Comparison of ENCODE assay signal across 9 cellular contexts in the genomic region with DNA sequence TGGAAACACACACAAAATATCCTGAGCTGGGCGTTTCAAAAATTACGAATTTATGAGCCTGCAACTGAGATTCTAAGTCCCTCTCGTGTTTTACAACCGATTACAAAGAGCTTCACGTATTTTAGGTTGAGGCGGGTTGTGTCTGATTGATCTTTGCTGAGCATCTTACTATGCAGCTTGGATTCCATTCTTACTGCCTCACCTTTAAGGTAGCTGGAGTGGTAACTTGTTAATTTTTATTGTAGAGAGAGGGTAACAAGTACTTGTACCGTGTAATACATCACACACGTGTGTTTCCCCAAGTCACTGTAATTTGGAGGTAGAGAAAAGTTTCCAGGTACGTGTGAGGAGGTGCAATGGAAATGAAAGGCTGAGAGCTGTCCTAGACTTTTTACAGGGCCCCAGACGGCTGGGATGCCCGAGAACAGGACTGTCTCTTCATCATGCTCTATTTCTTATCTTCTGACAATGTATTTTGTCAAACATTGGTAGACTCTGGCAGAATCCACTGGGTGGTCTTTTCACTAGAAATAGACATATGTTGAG.
DNase-seq lines count a peak whose midpoint lies in the region; ATAC-seq and TF ChIP-seq lines count a peak whose summit lies in the region.
"Had no signal": no experiment of that assay in that cellular context is flagged by ENCODE, and none has a peak within 500 bp of the region (broad histone marks: within the 10 kb centered on the region; RNA-seq: fewer than 3 reads in every experiment).

No MANE protein-coding gene starts in this region.

- intact Hi-C loops in heart right ventricle (cut with DNase I) (no loop called here), left ventricle myocardium superior (cut with micrococcal nuclease) (no loop called here), thyroid gland (cut with DNase I) (no loop called here)

- ATAC-seq in heart right ventricle (no peak), left ventricle myocardium superior (no peak)

- TF ChIP-seq CTCF in heart right ventricle (IDR thresholded peaks at IDR 0.05) (no peak), type B pancreatic cell (conservative IDR thresholded peaks at IDR 0.05) (no peak), thyroid gland (IDR thresholded peaks at IDR 0.05) (no peak)

- H3K4me3 ChIP-seq in heart right ventricle (peak overlapping the region in 9 of 10 donors; percentile 51 to 71 (median 54)), thyroid gland (replicated peaks in 1 of 3) (peak overlapping the region in 1 of 3 donors; percentile 62)

- H3K27me3 Mint-ChIP-seq in activated CD4-positive, alpha-beta memory T cell treated with anti-CD3 and anti-CD28 coated beads, Interleukin-2, amount 10 ng/mL, durations not matched to agents 7 days and 5 days: peaks cover 54% of the 10 kb centered on the region
- peaks cover 24 to 37% (median 24%) of the 10 kb centered on the region in 3 donors for H3K27me3 Mint-ChIP-seq in immature natural killer cell (ENCODE audit: low read depth in 3 of 3)
- H3K27me3 Mint-ChIP-seq in type B pancreatic cell: peaks cover 47% of the 10 kb centered on the region

- H3K36me3 Mint-ChIP-seq in activated CD4-positive, alpha-beta memory T cell treated with anti-CD3 and anti-CD28 coated beads, Interleukin-2, amount 10 ng/mL, durations not matched to agents 7 days and 5 days (ENCODE audit: low read depth): no peaks in the 10 kb centered on the region
- H3K36me3 Mint-ChIP-seq in immature natural killer cell: peaks cover 0 to 7% (median 5%) of the 10 kb centered on the region in 3 donors
- no peaks in the 10 kb centered on the region for H3K36me3 Mint-ChIP-seq in type B pancreatic cell

- H3K27ac ChIP-seq in heart right ventricle (no peak overlapping the region), thyroid gland (no peak overlapping the region)

- CTCF ChIA-PET in activated CD4-positive, alpha-beta memory T cell treated with anti-CD3 and anti-CD28 coated beads, Interleukin-2, amount 10 ng/mL, durations not matched to agents 7 days and 5 days (lab: Charles Lee): no interaction called here

- H3K4me3 Mint-ChIP-seq in activated CD4-positive, alpha-beta memory T cell treated with anti-CD3 and anti-CD28 coated beads, Interleukin-2, amount 10 ng/mL, durations not matched to agents 7 days and 5 days: peak overlapping the region; percentile 58
- H3K4me3 Mint-ChIP-seq in immature natural killer cell (peak overlapping the region; percentile 29 to 67 (median 53)), type B pancreatic cell (peak overlapping the region; percentile 99)

- H3K9me3 ChIP-seq in heart right ventricle: no peaks in the 10 kb centered on the region
- no peaks in the 10 kb centered on the region for H3K9me3 ChIP-seq in thyroid gland

- POLR2A ChIA-PET in activated CD4-positive, alpha-beta memory T cell treated with anti-CD3 and anti-CD28 coated beads, Interleukin-2, amount 10 ng/mL, durations not matched to agents 7 days and 5 days (lab: Charles Lee): no interaction called here

- no peak for DNase-seq in heart right ventricle
- no peak for DNase-seq in left ventricle myocardium superior
- DNase-seq in activated CD4-positive, alpha-beta memory T cell treated with anti-CD3 and anti-CD28 coated beads, Interleukin-2, amount 10 ng/mL, durations not matched to agents 7 days and 5 days: no peak
- no peak for DNase-seq in immature natural killer cell
- no peak for DNase-seq in type B pancreatic cell (ENCODE audit: extremely low spot score, unreplicated experiment)
- DNase-seq in NCI-H2081 (lab: John Stamatoyannopoulos, UW): no peak
- DNase-seq in GF-D8 (lab: John Stamatoyannopoulos, UW): no peak
- no peak for DNase-seq in thyroid gland
- DNase-seq: stimulated activated CD8-positive, alpha-beta memory T cell treated with anti-CD3 and anti-CD28 coated beads, Interleukin-4, amount 100 ng/mL, for 48 hours had no signal

- H3K27ac Mint-ChIP-seq in activated CD4-positive, alpha-beta memory T cell treated with anti-CD3 and anti-CD28 coated beads, Interleukin-2, amount 10 ng/mL, durations not matched to agents 7 days and 5 days: no peak overlapping the region
- H3K27ac Mint-ChIP-seq in immature natural killer cell (no peak overlapping the region), type B pancreatic cell (peak overlapping the region; percentile 98)

- H3K36me3 ChIP-seq in heart right ventricle (no peaks in the 10 kb centered on the region), thyroid gland (no peaks in the 10 kb centered on the region)

- 29 to 32% methylated on average over 11 of the region's 11 CpGs for WGBS in heart right ventricle, 2 donors
- 37 to 42% methylated on average over 11 of the region's 11 CpGs for WGBS in thyroid gland, 2 donors

- no peak for TF ChIP-seq POLR2A in thyroid gland (IDR thresholded peaks at IDR 0.05)

- H3K4me1 Mint-ChIP-seq in activated CD4-positive, alpha-beta memory T cell treated with anti-CD3 and anti-CD28 coated beads, Interleukin-2, amount 10 ng/mL, durations not matched to agents 7 days and 5 days: peaks cover 20% of the 10 kb centered on the region
- H3K4me1 Mint-ChIP-seq in immature natural killer cell (peaks cover 3 to 9% of the 10 kb centered on the region in 2 donors), type B pancreatic cell (ENCODE audit: unreplicated experiment) (peaks cover 34% of the 10 kb centered on the region)

- H3K9me3 Mint-ChIP-seq in activated CD4-positive, alpha-beta memory T cell treated with anti-CD3 and anti-CD28 coated beads, Interleukin-2, amount 10 ng/mL, durations not matched to agents 7 days and 5 days: no peaks in the 10 kb centered on the region
- H3K9me3 Mint-ChIP-seq in immature natural killer cell: peaks cover 8 to 17% (median 11%) of the 10 kb centered on the region in 6 donors
- H3K9me3 Mint-ChIP-seq in type B pancreatic cell: no peaks in the 10 kb centered on the region

- H3K4me1 ChIP-seq in heart right ventricle: peaks cover 0 to 30% (median 23%) of the 10 kb centered on the region in 9 donors
- H3K4me1 ChIP-seq in thyroid gland: peaks cover 0 to 13% of the 10 kb centered on the region in 2 donors

- peaks cover 7 to 98% (median 95%) of the 10 kb centered on the region in 7 donors for H3K27me3 ChIP-seq in heart right ventricle
- no peaks in the 10 kb centered on the region for H3K27me3 ChIP-seq in thyroid gland
